8 cellular contexts compared by ENCODE assay signal in the genomic region with DNA sequence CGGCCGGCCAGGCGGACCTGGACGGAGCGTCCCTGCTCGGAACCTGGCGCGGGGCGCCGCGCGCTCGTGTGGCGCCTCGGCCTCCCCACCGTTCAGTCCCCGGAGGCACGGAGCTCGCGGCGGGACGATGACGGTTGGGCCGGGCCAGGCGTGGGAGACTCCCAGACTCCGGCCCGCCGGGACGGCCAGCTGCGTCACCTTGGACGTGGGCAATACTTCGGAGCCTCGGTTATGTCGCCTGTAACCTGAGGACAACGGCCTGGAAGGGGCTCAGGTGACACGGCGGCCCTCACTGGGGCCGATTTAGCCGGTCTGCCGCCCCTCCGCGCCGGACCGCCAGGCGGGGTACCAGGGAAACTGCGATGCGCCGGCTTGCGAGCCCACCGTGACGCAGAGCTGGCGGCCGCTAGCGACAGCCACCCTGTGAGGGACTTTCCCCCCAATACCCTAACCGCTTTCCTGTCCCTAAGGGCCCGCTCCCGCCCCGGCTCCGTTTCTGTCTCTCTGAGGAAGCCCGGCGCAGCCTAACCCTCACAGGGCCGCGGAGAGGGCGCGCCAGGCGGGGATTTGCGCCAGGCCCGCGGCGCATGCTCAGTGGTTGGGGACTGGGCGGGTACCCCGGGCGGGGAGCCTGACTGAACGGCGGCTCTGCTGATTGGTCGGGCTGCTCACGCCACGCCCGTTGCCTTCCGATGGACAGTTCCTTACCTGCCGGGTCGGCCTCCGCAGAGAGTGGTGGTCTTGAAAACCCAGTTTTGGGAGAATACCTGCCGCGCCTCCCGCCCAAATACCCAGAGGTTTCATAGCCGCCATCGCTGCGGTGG.
DNase-seq lines count a peak whose midpoint lies in the region; ATAC-seq, FAIRE-seq and TF ChIP-seq lines count a peak whose summit lies in the region.

No MANE protein-coding gene starts in this region.

- TF ChIP-seq CTCF in astrocyte of the spinal cord (IDR thresholded peaks at IDR 0.05; ENCODE audit: low read depth, low read length): peak; percentile 28

- in situ Hi-C loops in astrocyte of the spinal cord (cut with HindIII; ENCODE audit: low sequenced_read_pairs): no loop called here

- peak; percentile 85 for ATAC-seq in HG02763 (IDR thresholded peaks at IDR 0.05; ENCODE audit: unreplicated experiment)

- FAIRE-seq in GM12891 (lab: Jason Lieb, UNC): peak; percentile 99

- TF ChIP-seq POLR2A in GM12891 (IDR thresholded peaks at IDR 0.05; ENCODE audit: low read depth, low read length): no peak

- peak overlapping the region; percentile 71 for H3K4me3 ChIP-seq in astrocyte of the spinal cord (ENCODE audit: low read depth, low read length)

- DNase-seq in GM12891 (ENCODE audit: insufficient read length, low spot score): peak; percentile 97
- peak; percentile 68 for DNase-seq in NCI-H1436 treated with DMSO at 0.1 percent for 48 hours (lab: John Stamatoyannopoulos, UW)
- peak; percentile 60 for DNase-seq in T1000 (lab: John Stamatoyannopoulos, UW)
- peak; percentile 85 for DNase-seq in astrocyte of the spinal cord (ENCODE audit: low read depth, low spot score)
- DNase-seq in hippocampal formation (lab: John Stamatoyannopoulos, UW): peak; percentile 78 to 93
- peak; percentile 96 for DNase-seq in retina
- no peak for DNase-seq in SKM-1 (lab: John Stamatoyannopoulos, UW; ENCODE audit: unreplicated experiment)

TF ChIP-seq in GM12891, 5 proteins besides CTCF, POLR2A, EP300 and RAD21:
- TF ChIP-seq POU2F2 (IDR thresholded peaks at IDR 0.05; ENCODE audit: low read depth, low read length) (no peak), SPI1 (IDR thresholded peaks at IDR 0.05; ENCODE audit: low read depth, low read length) (no peak), PAX5 (IDR thresholded peaks at IDR 0.05; ENCODE audit: insufficient read depth, low read length, severe bottlenecking) (peak; percentile 59)
